Comparison of ENCODE assay signal across 21 cellular contexts in the genomic region with DNA sequence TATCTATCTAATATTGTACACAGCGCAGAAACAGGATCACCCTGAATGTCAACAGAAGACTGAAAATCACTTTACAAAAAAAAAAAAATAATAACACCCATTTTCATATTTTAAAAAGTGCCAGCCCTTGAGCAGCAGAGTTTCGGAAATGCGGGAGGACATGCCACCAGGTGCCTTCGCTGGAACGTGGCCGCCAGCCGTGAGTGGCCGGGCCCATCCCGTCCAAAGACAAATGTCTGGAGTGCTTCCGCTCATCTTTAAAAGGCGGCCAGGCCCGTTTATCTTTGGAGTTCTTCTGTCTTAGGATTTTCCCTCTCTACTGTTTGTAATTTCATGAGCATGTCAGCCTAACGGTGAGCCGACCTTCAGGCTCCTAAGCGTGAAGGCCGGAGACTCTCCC. TPM values are rescaled to one million over a fixed set of nuclear protein-coding genes. Genes with fewer than 3 reads are reported as not detected.
DNase-seq lines count a peak whose midpoint lies in the region; ATAC-seq and TF ChIP-seq lines count a peak whose summit lies in the region.
"Had no signal": no experiment of that assay in that cellular context is flagged by ENCODE, and none has a peak within 500 bp of the region (broad histone marks: within the 10 kb centered on the region; RNA-seq: fewer than 3 reads in every experiment).

No MANE protein-coding gene starts in this region.

- H3K4me3 Mint-ChIP-seq in H9 (no peak overlapping the region), T-helper 17 cell (no peak overlapping the region)
- H3K4me3 Mint-ChIP-seq: CD4-positive, alpha-beta memory T cell; HFFc6 had no signal

- no peak overlapping the region for H2BK120ac ChIP-seq in H9 (ENCODE audit: low read depth, low read length, poor library complexity, severe bottlenecking)

- H3K27me3 Mint-ChIP-seq in H9 (ENCODE audit: low read depth), result peaks cover 2% of the 10 kb centered on the region; the same call in 1 of the 2 replicates
- H3K27me3 Mint-ChIP-seq in T-helper 17 cell, result peaks cover 23% of the 10 kb centered on the region

- H3K9me3 ChIP-seq in H9 (ENCODE audit: control insufficient read depth, low read depth, low read length) (no peaks in the 10 kb centered on the region), stomach (peaks cover 0 to 4% (median 0%) of the 10 kb centered on the region in 4 donors), T-helper 17 cell (ENCODE audit: control insufficient read depth, low read length, poor library complexity, severe bottlenecking) (no peaks in the 10 kb centered on the region)

- ATAC-seq in HG03442 (IDR thresholded peaks at IDR 0.05; ENCODE audit: unreplicated experiment) (no peak), T-helper 17 cell (no peak)
- ATAC-seq: HCT116 had no signal

- H3K27me3 ChIP-seq in H9 (ENCODE audit: insufficient read depth, low read length) (no peaks in the 10 kb centered on the region), stomach (peaks cover 0 to 22% (median 11%) of the 10 kb centered on the region in 3 donors)
- H3K27me3 ChIP-seq: BLaER1 had no signal

- no peak overlapping the region for H3K18ac ChIP-seq in H9 (ENCODE audit: insufficient read length, low read depth, low read length)

- H3K4me3 ChIP-seq in stomach, result no peak overlapping the region
- H3K4me3 ChIP-seq: BLaER1, GM23248 had no signal

- peaks cover 0 to 4% (median 0%) of the 10 kb centered on the region in 3 experiments; a peak in 1 of 7 replicates for H3K36me3 Mint-ChIP-seq in H9 (ENCODE audit: insufficient read depth in 1 of 3, low read depth in 3 of 3)
- H3K36me3 Mint-ChIP-seq in T-helper 17 cell (ENCODE audit: low read depth), result no peaks in the 10 kb centered on the region
- H3K36me3 Mint-ChIP-seq: CD14-positive monocyte; CD4-positive, alpha-beta memory T cell had no signal

- H3K27ac Mint-ChIP-seq in H9, result no peak overlapping the region
- H3K27ac Mint-ChIP-seq in T-helper 17 cell, result no peak overlapping the region
- H3K27ac Mint-ChIP-seq: CD14-positive monocyte; CD4-positive, alpha-beta memory T cell; HFFc6 had no signal

- H3K79me2 ChIP-seq in H9 (ENCODE audit: insufficient read depth, low read length), result no peaks in the 10 kb centered on the region

- H2BK15ac ChIP-seq in H9 (ENCODE audit: low read depth, low read length), result no peak overlapping the region

- no peaks in the 10 kb centered on the region for H3K36me3 ChIP-seq in stomach

- peaks cover 0 to 3% of the 10 kb centered on the region in 2 experiments; a peak in 2 of 5 replicates for H3K9me3 Mint-ChIP-seq in H9
- H3K9me3 Mint-ChIP-seq: HFFc6 had no signal

- no peak overlapping the region for H3K4ac ChIP-seq in H9 (ENCODE audit: low read depth, low read length)

- H4K91ac ChIP-seq in H9 (ENCODE audit: insufficient read length, low read depth, low read length), result no peak overlapping the region

- no peak overlapping the region for H3K9ac ChIP-seq in H9 (ENCODE audit: extremely low read depth, insufficient read length, low read length)
- H3K9ac ChIP-seq: BLaER1, GM23248 had no signal

- H4K8ac ChIP-seq in H9 (replicated peaks; ENCODE audit: insufficient read length, low read depth, low read length), result no peak overlapping the region

- H3K4me1 Mint-ChIP-seq in H9 (no peaks in the 10 kb centered on the region), T-helper 17 cell (peaks cover 3% of the 10 kb centered on the region)
- H3K4me1 Mint-ChIP-seq: CD4-positive, alpha-beta memory T cell had no signal

- H2BK20ac ChIP-seq in H9 (ENCODE audit: low read depth, low read length, poor library complexity, severe bottlenecking), result no peak overlapping the region

- H3K56ac ChIP-seq in H9 (ENCODE audit: insufficient read length, low read depth, low read length), result no peak overlapping the region

- H3K4me2 ChIP-seq in H9 (ENCODE audit: insufficient read depth, insufficient read length, low read length), result no peak overlapping the region
- H3K4me2 ChIP-seq: BLaER1 had no signal

- H3K23ac ChIP-seq in H9 (ENCODE audit: insufficient read length, low read depth, low read length), result no peak overlapping the region

- no peaks in the 10 kb centered on the region for H3K79me1 ChIP-seq in H9 (ENCODE audit: insufficient read depth, low read depth, low read length, poor library complexity, severe bottlenecking)

- H2AK5ac ChIP-seq in H9 (ENCODE audit: insufficient read length, low read length), result no peak overlapping the region

- H3K27ac ChIP-seq in H9 (ENCODE audit: insufficient read length, low read depth, low read length) (no peak overlapping the region), stomach (no peak overlapping the region)
- H3K27ac ChIP-seq: BLaER1, GM23248 had no signal

- TF ChIP-seq CTCF in H9 (conservative IDR thresholded peaks at IDR 0.05), result no peak
- TF ChIP-seq CTCF in stomach (IDR thresholded peaks at IDR 0.05), result no peak

- TF ChIP-seq POLR2A in stomach (IDR thresholded peaks at IDR 0.05), result no peak

- no peaks in the 10 kb centered on the region for H3K4me1 ChIP-seq in H9 (ENCODE audit: insufficient read depth, low read length)
- no peaks in the 10 kb centered on the region for H3K4me1 ChIP-seq in stomach

- H2BK5ac ChIP-seq in H9 (ENCODE audit: insufficient read length, low read length), result no peak overlapping the region

- TF ChIP-seq EP300 in stomach (IDR thresholded peaks at IDR 0.05), result no peak

- H3T11ph ChIP-seq in H9 (ENCODE audit: low read length), result no peak overlapping the region

- H2AFZ ChIP-seq in H9 (ENCODE audit: low read length), result no peak overlapping the region
- H2AFZ ChIP-seq: GM23248 had no signal

- H4K20me1 ChIP-seq in H9 (ENCODE audit: control insufficient read depth, insufficient read depth, insufficient read length), result no peaks in the 10 kb centered on the region
- H4K20me1 ChIP-seq: BLaER1 had no signal

- no peak overlapping the region for H3K14ac ChIP-seq in H9 (ENCODE audit: insufficient read depth, low read length)

- no CpG with 5 or more reads among the region's 16 CpGs for WGBS in H9 (ENCODE audit: extremely low coverage, insufficient read length, low lambda C conversion rate)
- WGBS in stomach, 5 donors, result 87 to 93% (median 90%) methylated on average over 16 of the region's 16 CpGs

- no peaks in the 10 kb centered on the region for H3K23me2 ChIP-seq in H9 (ENCODE audit: insufficient read length, low read depth, low read length, poor library complexity, severe bottlenecking)

- intact Hi-C loops in stomach (cut with DNase I; ENCODE audit: low total_unique reads), result no loop called here

- H4K5ac ChIP-seq in H9 (ENCODE audit: insufficient read length, low read depth, low read length), result no peak overlapping the region

- no peak overlapping the region for H2BK12ac ChIP-seq in H9 (ENCODE audit: insufficient read length, low read depth, low read length)

- peak; percentile 7 for DNase-seq in activated CD8-positive, alpha-beta memory T cell treated with anti-CD3 and anti-CD28 coated beads, Interleukin-2, amount 50 U/mL, for 48 hours
- no peak for DNase-seq in activated CD8-positive, alpha-beta memory T cell treated with anti-CD3 and anti-CD28 coated beads, Interleukin-2, amount 50 U/mL, for 4 hours
- peak; percentile 20 for DNase-seq in H9
- DNase-seq in islet precursor cell, result peak; percentile 43
- peak; percentile 9 for DNase-seq in stomach
- no peak for DNase-seq in T-helper 17 cell
- no peak for DNase-seq in NCI-H1930 (lab: John Stamatoyannopoulos, UW)
- DNase-seq: 8988T; Calu3; CD4-positive, alpha-beta memory T cell; DMS79 treated with DMSO at 0.1 percent for 48 hours; GF-D8; GM23248; HFFc6; IMR-90 had no signal

RNA-seq across cellular contexts. Expression of a gene that starts 43.5 kb away (rescaled TPM):
- total RNA-seq in H9 (2021) (not detected in 2 replicates), stomach (not detected), T-helper 17 cell (not detected)
- under 1 TPM in 1 of 3 donors, not detected in 2; 0.03 TPM for polyA plus RNA-seq in stomach
- total RNA-seq: A673; Calu3; CD4-positive, alpha-beta memory T cell; GM23248; HFFc6; IMR-90 had no signal
- polyA plus RNA-seq: AG04450; CD14-positive monocyte; CD4-positive, alpha-beta memory T cell; GM23248; IMR-90 had no signal

RNA-seq across cellular contexts. Expression of a gene that starts 54.6 kb away (rescaled TPM):
- total RNA-seq in H9 (2021), result 0.61 and 0.79 TPM in 2 replicates
- total RNA-seq in stomach, result 1 to 10 TPM in 3 of 5 donors, under 1 TPM in 1, not detected in 1; 0.58 to 3.5 (median 1.5) TPM
- 1 to 10 TPM; 1.8 to 3.2 (median 1.9) TPM for polyA plus RNA-seq in stomach
- 10 to 100 TPM; 18.1 to 25.2 TPM for total RNA-seq in T-helper 17 cell
- total RNA-seq: GM23248 had no signal

Comparison
In these comparisons a context has a peak if more than half of its experiments do, and no peak if none do; other contexts are left out.
1. DNase-seq: peak in activated CD8-positive, alpha-beta memory T cell treated with anti-CD3 and anti-CD28 coated beads, Interleukin-2, amount 50 U/mL, for 48 hours (single experiment), H9 (single experiment), islet precursor cell (single experiment) and stomach (single experiment); none in activated CD8-positive, alpha-beta memory T cell treated with anti-CD3 and anti-CD28 coated beads, Interleukin-2, amount 50 U/mL, for 4 hours (single experiment), T-helper 17 cell (0 of 3) and NCI-H1930 (0 of 2).
2. RNA of a gene that starts 54.6 kb away (total RNA-seq): 18.1 to 25.2 TPM in T-helper 17 cell; 0.58 to 3.5 TPM in stomach and 0.61 to 0.79 TPM in H9; every median in the first group is over 4 times any median in the second.